ENCODE assay signal across 9 cellular contexts in genomic region chr11:14554959-14555358, GRCh38. TPM values are rescaled to one million over a fixed set of nuclear protein-coding genes. Genes with fewer than 3 reads are reported as not detected.
DNase-seq lines count a peak whose midpoint lies in the region; ATAC-seq, FAIRE-seq and TF ChIP-seq lines count a peak whose summit lies in the region.
"Had no signal": no experiment of that assay in that cellular context is flagged by ENCODE, and none has a peak within 500 bp of the region (broad histone marks: within the 10 kb centered on the region; RNA-seq: fewer than 3 reads in every experiment).

No MANE protein-coding gene starts in this region.

- H3K27me3 Mint-ChIP-seq in natural killer cell treated with Interleukin-12 subunit alpha and Interleukin-12 subunit beta and Interleukin-15 and Interleukin-18, amount 100 ng/mL, for 72 hours: peaks cover 0 to 3% of the 10 kb centered on the region in 2 donors

- H3K27ac Mint-ChIP-seq in natural killer cell treated with Interleukin-12 subunit alpha and Interleukin-12 subunit beta and Interleukin-15 and Interleukin-18, amount 100 ng/mL, for 72 hours: peak overlapping the region; percentile 76 to 87

- TF ChIP-seq CTCF in GM20000 (IDR thresholded peaks at IDR 0.05; ENCODE audit: extremely low read depth, missing control alignments) (no peak), GM10248 (IDR thresholded peaks at IDR 0.05; ENCODE audit: control extremely low read depth, extremely low read depth, low read depth, missing control alignments) (no peak)

- H3K9me3 Mint-ChIP-seq in natural killer cell treated with Interleukin-12 subunit alpha and Interleukin-12 subunit beta and Interleukin-15 and Interleukin-18, amount 100 ng/mL, for 72 hours: peaks cover 3% of the 10 kb centered on the region

- CTCF ChIA-PET in GM10248 (lab: Yijun Ruan, JAX): interaction anchor here (1.1 kb wide), 1 partner anchor 10 kb away, joined by 3 read pairs; no protein-coding TSS in a partner anchor

- H3K4me1 Mint-ChIP-seq in natural killer cell treated with Interleukin-12 subunit alpha and Interleukin-12 subunit beta and Interleukin-15 and Interleukin-18, amount 100 ng/mL, for 72 hours (ENCODE audit: low read depth in 2 of 2): peaks cover 29 to 41% of the 10 kb centered on the region in 2 donors

- ATAC-seq in HG03469 (IDR thresholded peaks at IDR 0.05; ENCODE audit: unreplicated experiment): peak; percentile 79
- peak; percentile 71 to 92 for ATAC-seq in natural killer cell treated with Interleukin-12 subunit alpha and Interleukin-12 subunit beta and Interleukin-15 and Interleukin-18, amount 100 ng/mL, for 72 hours

- POLR2A ChIA-PET in GM10248 (lab: Yijun Ruan, JAX): no interaction called here

- peaks cover 10% of the 10 kb centered on the region for H3K36me3 Mint-ChIP-seq in natural killer cell treated with Interleukin-12 subunit alpha and Interleukin-12 subunit beta and Interleukin-15 and Interleukin-18, amount 100 ng/mL, for 72 hours

- no peak for DNase-seq in GM19239 (ENCODE audit: insufficient read length, low spot score)
- peak; percentile 85 for DNase-seq in cerebellar cortex (ENCODE audit: low spot score)
- DNase-seq in natural killer cell treated with Interleukin-12 subunit alpha and Interleukin-12 subunit beta and Interleukin-15 and Interleukin-18, amount 100 ng/mL, for 72 hours (ENCODE audit: low spot score): no peak
- no peak for DNase-seq in GM20000 (ENCODE audit: low spot score)
- no peak for DNase-seq in GM10248 (ENCODE audit: extremely low spot score)
- DNase-seq in GDM1 (lab: John Stamatoyannopoulos, UW): no peak
- no peak for DNase-seq in NCI-H128 (lab: John Stamatoyannopoulos, UW; ENCODE audit: unreplicated experiment)

- FAIRE-seq in GM19239 (lab: Jason Lieb, UNC): peak; percentile 76
- FAIRE-seq: endometrium had no signal

- H3K4me3 Mint-ChIP-seq in natural killer cell treated with Interleukin-12 subunit alpha and Interleukin-12 subunit beta and Interleukin-15 and Interleukin-18, amount 100 ng/mL, for 72 hours: peak overlapping the region; percentile 65

RNA-seq across cellular contexts. Expression of gene PSMA1, which starts 34.8 kb away (rescaled TPM):
- total RNA-seq in natural killer cell treated with Interleukin-12 subunit alpha and Interleukin-12 subunit beta and Interleukin-15 and Interleukin-18, amount 100 ng/mL, for 72 hours: 100 to 1,000 TPM; 219 to 259 TPM

RNA-seq across cellular contexts. Expression of gene COPB1, which starts 55.3 kb away (rescaled TPM):
- 100 to 1,000 TPM in 1 of 2 donors, 10 to 100 TPM in 1; 88.4 to 107 TPM for total RNA-seq in natural killer cell treated with Interleukin-12 subunit alpha and Interleukin-12 subunit beta and Interleukin-15 and Interleukin-18, amount 100 ng/mL, for 72 hours
